In the genomic region with DNA sequence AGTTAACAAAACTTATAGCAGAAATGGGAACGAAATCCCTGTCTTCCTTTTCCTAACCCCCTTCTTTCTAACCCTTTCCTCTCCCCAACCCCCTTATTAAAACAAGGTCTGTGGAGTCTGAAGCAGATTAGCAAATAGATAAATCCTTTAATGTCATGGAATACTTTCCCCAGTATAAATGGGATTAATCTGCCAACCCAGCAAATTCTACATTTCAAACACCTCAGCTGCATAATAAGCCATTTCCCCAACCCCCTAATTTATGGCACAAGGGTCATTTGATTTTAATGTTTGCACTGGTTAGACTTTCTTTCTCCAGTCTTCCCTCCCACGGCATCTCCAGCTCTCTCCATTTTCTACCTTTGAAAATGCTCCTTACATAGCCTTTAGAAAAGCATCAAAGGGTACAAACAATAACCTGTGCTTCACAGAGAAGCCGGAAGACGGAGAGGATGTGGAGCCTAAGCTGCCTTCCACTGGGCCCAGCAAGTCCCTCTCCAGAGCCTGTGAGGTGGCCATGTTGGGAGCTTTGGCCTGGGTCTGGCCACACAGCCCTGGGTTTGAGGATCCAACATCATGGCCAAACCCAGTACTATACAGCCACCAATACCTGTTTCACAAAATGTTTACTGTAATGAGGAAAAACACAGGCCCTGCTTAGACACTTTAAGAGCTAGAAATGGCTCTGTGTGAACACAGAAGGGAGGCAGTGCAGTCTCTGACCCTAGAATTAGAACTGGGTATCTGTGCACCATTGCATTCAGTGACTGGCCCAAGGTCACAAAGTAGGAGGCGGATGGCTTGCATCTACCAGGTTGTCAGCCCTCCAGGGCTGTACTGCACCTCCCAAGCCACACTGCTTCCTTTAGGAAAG, we compare ENCODE assay signal across 1 cellular context.
TF ChIP-seq lines count a peak whose summit lies in the region.

No MANE protein-coding gene starts in this region.

TF ChIP-seq in HepG2, 621 proteins besides CTCF, POLR2A, EP300 and RAD21:
- TF ChIP-seq ZNF331 (CRISPR knock-in tag; IDR thresholded peaks at IDR 0.05) (no peak), KAT8 (CRISPR knock-in tag; IDR thresholded peaks at IDR 0.05) (no peak), MAFK (conservative IDR thresholded peaks at IDR 0.05 in 1 of 2, IDR thresholded peaks at IDR 0.05 in 1 of 2; ENCODE audit: low read length in 2 of 2) (peak; percentile 31 to 38; a peak in 2 of 4 replicates), ZNF17 (CRISPR knock-in tag; IDR thresholded peaks at IDR 0.05) (no peak), CC2D1A (CRISPR knock-in tag; IDR thresholded peaks at IDR 0.05) (no peak), ZNF841 (CRISPR knock-in tag; IDR thresholded peaks at IDR 0.05; ENCODE audit: borderline replicate concordance) (no peak), ZMYM3 (CRISPR knock-in tag; IDR thresholded peaks at IDR 0.05) (peak; percentile 44; the same call in 1 of the 2 replicates), ZNF644 (CRISPR knock-in tag; IDR thresholded peaks at IDR 0.05; ENCODE audit: low read depth) (no peak)
- TF ChIP-seq, protein P1, sequence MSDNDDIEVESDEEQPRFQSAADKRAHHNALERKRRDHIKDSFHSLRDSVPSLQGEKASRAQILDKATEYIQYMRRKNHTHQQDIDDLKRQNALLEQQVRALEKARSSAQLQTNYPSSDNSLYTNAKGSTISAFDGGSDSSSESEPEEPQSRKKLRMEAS (IDR thresholded peaks at IDR 0.05): peak; percentile 17; the same call in 1 of the 2 replicates
- TF ChIP-seq, protein P2, sequence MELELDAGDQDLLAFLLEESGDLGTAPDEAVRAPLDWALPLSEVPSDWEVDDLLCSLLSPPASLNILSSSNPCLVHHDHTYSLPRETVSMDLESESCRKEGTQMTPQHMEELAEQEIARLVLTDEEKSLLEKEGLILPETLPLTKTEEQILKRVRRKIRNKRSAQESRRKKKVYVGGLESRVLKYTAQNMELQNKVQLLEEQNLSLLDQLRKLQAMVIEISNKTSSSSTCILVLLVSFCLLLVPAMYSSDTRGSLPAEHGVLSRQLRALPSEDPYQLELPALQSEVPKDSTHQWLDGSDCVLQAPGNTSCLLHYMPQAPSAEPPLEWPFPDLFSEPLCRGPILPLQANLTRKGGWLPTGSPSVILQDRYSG (CRISPR knock-in tag; IDR thresholded peaks at IDR 0.05): no peak
- TF ChIP-seq, protein P3, sequence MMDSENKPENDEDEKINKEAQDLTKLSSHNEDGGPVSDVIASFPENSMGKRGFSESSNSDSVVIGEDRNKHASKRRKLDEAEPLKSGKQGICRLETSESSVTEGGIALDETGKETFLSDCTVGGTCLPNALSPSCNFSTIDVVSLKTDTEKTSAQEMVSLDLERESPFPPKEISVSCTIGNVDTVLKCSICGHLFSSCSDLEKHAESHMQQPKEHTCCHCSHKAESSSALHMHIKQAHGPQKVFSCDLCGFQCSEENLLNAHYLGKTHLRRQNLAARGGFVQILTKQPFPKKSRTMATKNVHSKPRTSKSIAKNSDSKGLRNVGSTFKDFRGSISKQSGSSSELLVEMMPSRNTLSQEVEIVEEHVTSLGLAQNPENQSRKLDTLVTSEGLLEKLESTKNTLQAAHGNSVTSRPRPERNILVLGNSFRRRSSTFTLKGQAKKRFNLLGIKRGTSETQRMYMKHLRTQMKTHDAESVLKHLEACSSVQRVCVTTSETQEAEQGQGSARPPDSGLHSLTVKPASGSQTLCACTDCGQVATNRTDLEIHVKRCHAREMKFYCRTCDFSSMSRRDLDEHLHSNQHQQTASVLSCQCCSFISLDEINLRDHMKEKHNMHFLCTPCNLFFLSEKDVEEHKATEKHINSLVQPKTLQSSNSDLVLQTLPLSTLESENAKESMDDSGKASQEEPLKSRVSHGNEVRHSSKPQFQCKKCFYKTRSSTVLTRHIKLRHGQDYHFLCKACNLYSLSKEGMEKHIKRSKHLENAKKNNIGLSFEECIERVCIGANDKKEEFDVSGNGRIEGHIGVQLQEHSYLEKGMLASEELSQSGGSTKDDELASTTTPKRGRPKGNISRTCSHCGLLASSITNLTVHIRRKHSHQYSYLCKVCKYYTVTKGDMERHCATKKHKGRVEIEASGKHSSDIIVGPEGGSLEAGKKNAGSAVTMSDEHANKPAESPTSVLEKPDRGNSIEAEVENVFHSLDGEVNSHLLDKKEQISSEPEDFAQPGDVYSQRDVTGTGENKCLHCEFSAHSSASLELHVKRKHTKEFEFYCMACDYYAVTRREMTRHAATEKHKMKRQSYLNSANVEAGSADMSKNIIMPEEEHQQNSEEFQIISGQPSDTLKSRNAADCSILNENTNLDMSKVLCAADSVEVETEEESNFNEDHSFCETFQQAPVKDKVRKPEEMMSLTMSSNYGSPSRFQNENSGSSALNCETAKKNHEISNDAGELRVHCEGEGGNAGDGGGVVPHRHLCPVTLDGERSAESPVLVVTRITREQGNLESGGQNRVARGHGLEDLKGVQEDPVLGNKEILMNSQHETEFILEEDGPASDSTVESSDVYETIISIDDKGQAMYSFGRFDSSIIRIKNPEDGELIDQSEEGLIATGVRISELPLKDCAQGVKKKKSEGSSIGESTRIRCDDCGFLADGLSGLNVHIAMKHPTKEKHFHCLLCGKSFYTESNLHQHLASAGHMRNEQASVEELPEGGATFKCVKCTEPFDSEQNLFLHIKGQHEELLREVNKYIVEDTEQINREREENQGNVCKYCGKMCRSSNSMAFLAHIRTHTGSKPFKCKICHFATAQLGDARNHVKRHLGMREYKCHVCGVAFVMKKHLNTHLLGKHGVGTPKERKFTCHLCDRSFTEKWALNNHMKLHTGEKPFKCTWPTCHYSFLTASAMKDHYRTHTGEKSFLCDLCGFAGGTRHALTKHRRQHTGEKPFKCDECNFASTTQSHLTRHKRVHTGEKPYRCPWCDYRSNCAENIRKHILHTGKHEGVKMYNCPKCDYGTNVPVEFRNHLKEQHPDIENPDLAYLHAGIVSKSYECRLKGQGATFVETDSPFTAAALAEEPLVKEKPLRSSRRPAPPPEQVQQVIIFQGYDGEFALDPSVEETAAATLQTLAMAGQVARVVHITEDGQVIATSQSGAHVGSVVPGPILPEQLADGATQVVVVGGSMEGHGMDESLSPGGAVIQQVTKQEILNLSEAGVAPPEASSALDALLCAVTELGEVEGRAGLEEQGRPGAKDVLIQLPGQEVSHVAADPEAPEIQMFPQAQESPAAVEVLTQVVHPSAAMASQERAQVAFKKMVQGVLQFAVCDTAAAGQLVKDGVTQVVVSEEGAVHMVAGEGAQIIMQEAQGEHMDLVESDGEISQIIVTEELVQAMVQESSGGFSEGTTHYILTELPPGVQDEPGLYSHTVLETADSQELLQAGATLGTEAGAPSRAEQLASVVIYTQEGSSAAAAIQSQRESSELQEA (CRISPR knock-in tag; IDR thresholded peaks at IDR 0.05; ENCODE audit: not compliant biosample characterization): no peak
